In the genomic region with DNA sequence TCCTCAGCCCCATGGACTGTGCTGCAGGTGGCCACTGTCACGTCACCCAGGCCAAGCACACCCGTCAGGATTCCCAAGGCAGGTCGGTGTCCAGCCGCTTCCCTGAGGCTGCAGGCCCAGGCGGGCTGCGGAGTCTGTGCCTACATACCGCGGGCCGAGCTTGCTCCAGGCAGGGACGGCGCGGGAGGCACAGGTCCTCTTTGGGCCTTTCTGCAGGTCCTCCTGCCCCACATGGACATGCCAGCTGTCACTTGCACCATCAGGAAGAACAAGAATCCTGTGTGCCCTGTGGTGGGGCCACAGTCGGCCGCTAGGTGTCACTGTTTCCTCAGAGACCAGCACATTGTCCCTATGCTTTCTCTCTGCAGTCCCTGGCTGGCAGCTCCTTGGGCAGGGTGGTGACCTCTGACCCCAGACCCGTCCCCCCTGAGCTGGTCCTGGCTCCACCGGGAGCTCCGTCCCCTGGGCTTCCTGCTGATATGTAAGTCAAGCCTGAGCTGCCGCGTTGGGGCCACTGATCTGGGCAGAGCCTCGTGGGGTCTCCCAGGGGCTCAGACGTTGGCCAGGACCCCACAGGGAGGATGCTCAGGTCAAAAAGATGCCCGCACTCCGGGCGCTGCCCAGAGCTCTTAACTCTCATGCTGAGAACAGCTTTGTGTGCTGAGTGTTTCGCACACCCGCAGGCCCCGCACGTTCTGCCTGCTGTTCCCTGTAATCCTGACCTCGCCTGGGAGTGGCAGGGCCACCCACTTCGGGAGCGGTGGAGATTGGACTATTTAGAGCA, we compare ENCODE assay signal across 8 cellular contexts. TPM values are rescaled to one million over a fixed set of nuclear protein-coding genes. Genes with fewer than 3 reads are reported as not detected.
A peak's percentile ranks its signal among the peaks of the same experiment; 100 is the strongest.
DNase-seq lines count a peak whose midpoint lies in the region; ATAC-seq, FAIRE-seq and TF ChIP-seq lines count a peak whose summit lies in the region.

No MANE protein-coding gene starts in this region.

- no peak overlapping the region for H3K27ac Mint-ChIP-seq in activated CD8-positive, alpha-beta T cell treated with anti-CD3 and anti-CD28 coated beads, Interleukin-2, amount 10 ng/mL, durations not matched to agents 7 days and 5 days

- no peak for FAIRE-seq in D721Med (lab: Jason Lieb, UNC)

- no peak overlapping the region for H3K4me3 Mint-ChIP-seq in activated CD8-positive, alpha-beta T cell treated with anti-CD3 and anti-CD28 coated beads, Interleukin-2, amount 10 ng/mL, durations not matched to agents 7 days and 5 days

- no peak overlapping the region for H3K27ac ChIP-seq in effector memory CD4-positive, alpha-beta T cell (ENCODE audit: insufficient read depth, low read length, poor library complexity, severe bottlenecking)

- peak; percentile 92 for TF ChIP-seq CTCF in D721Med (IDR thresholded peaks at IDR 0.05; ENCODE audit: insufficient read depth, missing control alignments)

- H3K4me1 Mint-ChIP-seq in activated CD8-positive, alpha-beta T cell treated with anti-CD3 and anti-CD28 coated beads, Interleukin-2, amount 10 ng/mL, durations not matched to agents 7 days and 5 days (ENCODE audit: low read depth): no peaks in the 10 kb centered on the region

- no peak overlapping the region for H3K4me3 ChIP-seq in effector memory CD4-positive, alpha-beta T cell (ENCODE audit: insufficient read depth, low read depth, low read length, poor library complexity, severe bottlenecking)

- ATAC-seq in HG03521 (IDR thresholded peaks at IDR 0.05; ENCODE audit: unreplicated experiment): peak; percentile 61
- ATAC-seq in activated CD8-positive, alpha-beta T cell treated with anti-CD3 and anti-CD28 coated beads, Interleukin-2, amount 10 ng/mL, durations not matched to agents 7 days and 5 days: peak; percentile 91
- ATAC-seq in HG02571 (IDR thresholded peaks at IDR 0.05; ENCODE audit: unreplicated experiment): no peak

- CTCF ChIA-PET in activated CD8-positive, alpha-beta T cell treated with anti-CD3 and anti-CD28 coated beads, Interleukin-2, amount 10 ng/mL, durations not matched to agents 7 days and 5 days (lab: Charles Lee): interaction anchor here (0.6 to 1.1 kb wide), 4 partner anchors 19 to 808 kb away, joined by 3 read pairs; a partner anchor contains a TSS

- no peaks in the 10 kb centered on the region for H3K27me3 ChIP-seq in effector memory CD4-positive, alpha-beta T cell (replicated peaks; ENCODE audit: control insufficient read depth, insufficient read depth, low read length, poor library complexity, severe bottlenecking)

- no peaks in the 10 kb centered on the region for H3K27me3 Mint-ChIP-seq in activated CD8-positive, alpha-beta T cell treated with anti-CD3 and anti-CD28 coated beads, Interleukin-2, amount 10 ng/mL, durations not matched to agents 7 days and 5 days (ENCODE audit: low read depth)

- DNase-seq in D721Med (ENCODE audit: insufficient read length, low spot score): peak; percentile 87
- peak; percentile 67 for DNase-seq in NCI-H82 treated with DMSO at 0.1 percent for 48 hours (lab: John Stamatoyannopoulos, UW; ENCODE audit: unreplicated experiment)
- peak; percentile 86 for DNase-seq in activated CD8-positive, alpha-beta T cell treated with anti-CD3 and anti-CD28 coated beads, Interleukin-2, amount 10 ng/mL, durations not matched to agents 7 days and 5 days
- peak; percentile 55 to 69 (median 58) for DNase-seq in effector memory CD4-positive, alpha-beta T cell
- DNase-seq in medulla oblongata (ENCODE audit: extremely low spot score): peak; percentile 89
- DNase-seq in stimulated activated CD8-positive, alpha-beta memory T cell treated with anti-CD3 and anti-CD28 coated beads, Interleukin-15, amount 100 ng/mL, for 1 hour (ENCODE audit: low read depth): peak; percentile 75

- peaks cover 13% of the 10 kb centered on the region for H3K9me3 Mint-ChIP-seq in activated CD8-positive, alpha-beta T cell treated with anti-CD3 and anti-CD28 coated beads, Interleukin-2, amount 10 ng/mL, durations not matched to agents 7 days and 5 days (ENCODE audit: insufficient read depth)

- no peaks in the 10 kb centered on the region for H3K4me1 ChIP-seq in effector memory CD4-positive, alpha-beta T cell (ENCODE audit: control insufficient read depth, insufficient read depth, low read length, poor library complexity, severe bottlenecking)

- H3K36me3 ChIP-seq in effector memory CD4-positive, alpha-beta T cell (ENCODE audit: control insufficient read depth, insufficient read depth, low read length): no peaks in the 10 kb centered on the region

- H3K36me3 Mint-ChIP-seq in activated CD8-positive, alpha-beta T cell treated with anti-CD3 and anti-CD28 coated beads, Interleukin-2, amount 10 ng/mL, durations not matched to agents 7 days and 5 days (ENCODE audit: low read depth): no peaks in the 10 kb centered on the region

- POLR2A ChIA-PET in activated CD8-positive, alpha-beta T cell treated with anti-CD3 and anti-CD28 coated beads, Interleukin-2, amount 10 ng/mL, durations not matched to agents 7 days and 5 days (lab: Charles Lee): no interaction called here

- H3K9me3 ChIP-seq in effector memory CD4-positive, alpha-beta T cell (ENCODE audit: control insufficient read depth, low read length): no peaks in the 10 kb centered on the region

RNA-seq across cellular contexts. Expression of a gene that starts 17.4 kb away (rescaled TPM):
- not detected for total RNA-seq in activated CD8-positive, alpha-beta T cell treated with anti-CD3 and anti-CD28 coated beads, Interleukin-2, amount 10 ng/mL, durations not matched to agents 7 days and 5 days

RNA-seq across cellular contexts. Expression of a gene that starts 31.3 kb away (rescaled TPM):
- 1 to 10 TPM in 1 of 2 experiments, under 1 TPM in 1; 0.81 to 1.5 TPM for total RNA-seq in activated CD8-positive, alpha-beta T cell treated with anti-CD3 and anti-CD28 coated beads, Interleukin-2, amount 10 ng/mL, durations not matched to agents 7 days and 5 days

RNA-seq across cellular contexts. Expression of a gene that starts 44.7 kb away (rescaled TPM):
- total RNA-seq in activated CD8-positive, alpha-beta T cell treated with anti-CD3 and anti-CD28 coated beads, Interleukin-2, amount 10 ng/mL, durations not matched to agents 7 days and 5 days: not detected

RNA-seq across cellular contexts. Expression of a gene that starts 54.9 kb away (rescaled TPM):
- total RNA-seq in activated CD8-positive, alpha-beta T cell treated with anti-CD3 and anti-CD28 coated beads, Interleukin-2, amount 10 ng/mL, durations not matched to agents 7 days and 5 days: not detected
